Comparison of ENCODE assay signal across 17 cellular contexts in genomic region chr1:84841971-84842370, GRCh38. TPM values are rescaled to one million over a fixed set of nuclear protein-coding genes. Genes with fewer than 3 reads are reported as not detected.
DNase-seq lines count a peak whose midpoint lies in the region; ATAC-seq and TF ChIP-seq lines count a peak whose summit lies in the region.
"Had no signal": no experiment of that assay in that cellular context is flagged by ENCODE, and none has a peak within 500 bp of the region (broad histone marks: within the 10 kb centered on the region; RNA-seq: fewer than 3 reads in every experiment).

No MANE protein-coding gene starts in this region.

- in situ Hi-C loops in mammary epithelial cell (cut with MboI; ENCODE audit: low sequenced_read_pairs in 2 of 2), result no loop called here

- no peak overlapping the region for H3K4me3 Mint-ChIP-seq in MCF 10A (ENCODE audit: unreplicated experiment)
- H3K4me3 Mint-ChIP-seq in activated T-cell treated with anti-CD3 and anti-CD28 coated beads, Interleukin-2, amount 50 U/mL, for 72 hours, result no peak overlapping the region
- H3K4me3 Mint-ChIP-seq: CD4-positive, alpha-beta memory T cell; H9 had no signal

- H3K4me1 Mint-ChIP-seq in MCF 10A (ENCODE audit: insufficient read depth, unreplicated experiment), result peaks cover 32% of the 10 kb centered on the region
- peaks cover 1% of the 10 kb centered on the region for H3K4me1 Mint-ChIP-seq in activated T-cell treated with anti-CD3 and anti-CD28 coated beads, Interleukin-2, amount 50 U/mL, for 72 hours (ENCODE audit: low read depth)
- H3K4me1 Mint-ChIP-seq: IgD-negative memory B cell had no signal

- H3K79me2 ChIP-seq in mammary epithelial cell (ENCODE audit: insufficient read depth, low read length) (peaks cover 40% of the 10 kb centered on the region), smooth muscle cell (ENCODE audit: low read depth) (no peaks in the 10 kb centered on the region)

- WGBS in mammary epithelial cell (ENCODE audit: low coverage, missing lambda C conversion rate), result 46% methylated on average over 2 of the region's 2 CpGs
- WGBS in smooth muscle cell (ENCODE audit: low lambda C conversion rate), result 90% methylated on average over 2 of the region's 2 CpGs

- POLR2A ChIA-PET in MCF 10A (lab: Yijun Ruan, JAX), result interaction anchor here (0.6 to 1.9 kb wide), 8 partner anchors 8 to 435 kb away, joined by 3 to 13 read pairs (median 4); partner anchors contain the start of gene BCL10

- H3K4me3 ChIP-seq in mammary epithelial cell (replicated peaks in 1 of 3; ENCODE audit: insufficient read depth in 1 of 3, low read depth in 2 of 3, low read length in 3 of 3) (peak overlapping the region in 1 of 3 experiments; percentile 7), skin epidermis (no peak overlapping the region), smooth muscle cell (no peak overlapping the region)
- H3K4me3 ChIP-seq: A549 had no signal

- H4K20me1 ChIP-seq in mammary epithelial cell (ENCODE audit: insufficient read depth, low read length), result no peaks in the 10 kb centered on the region
- H4K20me1 ChIP-seq in smooth muscle cell (ENCODE audit: low read depth), result no peaks in the 10 kb centered on the region

- intact Hi-C loops in mammary epithelial cell (cut with micrococcal nuclease), result loop anchor here (1.0 to 10.0 kb wide), 2 partner anchors 12 to 147 kb away; partner anchors contain the start of gene SSX2IP
- intact Hi-C loops in MCF 10A (cut with micrococcal nuclease), result no loop called here

- no peaks in the 10 kb centered on the region for H3K9me3 Mint-ChIP-seq in MCF 10A (ENCODE audit: unreplicated experiment)
- peaks cover 0 to 7% of the 10 kb centered on the region in 2 donors for H3K9me3 Mint-ChIP-seq in activated T-cell treated with anti-CD3 and anti-CD28 coated beads, Interleukin-2, amount 50 U/mL, for 72 hours
- H3K9me3 Mint-ChIP-seq: H9, IgD-negative memory B cell had no signal

- BruUV-seq in mammary epithelial cell (replicated peaks; lab: Mats Ljungman, UMichigan) (TSS peak; percentile 77), MCF 10A (replicated peaks; lab: Mats Ljungman, UMichigan) (no TSS peak)

- dilution Hi-C loops in mammary epithelial cell (cut with HindIII; ENCODE audit: low sequenced_read_pairs), result no loop called here

- H3K27me3 Mint-ChIP-seq in MCF 10A (ENCODE audit: insufficient read depth, unreplicated experiment), result no peaks in the 10 kb centered on the region
- H3K27me3 Mint-ChIP-seq in activated T-cell treated with anti-CD3 and anti-CD28 coated beads, Interleukin-2, amount 50 U/mL, for 72 hours (ENCODE audit: low read depth), result no peaks in the 10 kb centered on the region
- H3K27me3 Mint-ChIP-seq: CD4-positive, alpha-beta memory T cell had no signal

- CTCF ChIA-PET in mammary epithelial cell (lab: Charles Lee; ENCODE audit: low non-redundant PET), result no interaction called here
- CTCF ChIA-PET in MCF 10A (lab: Yijun Ruan, JAX), result interaction anchor here (0.6 to 1.3 kb wide), 4 partner anchors 44 to 88 kb away, joined by 3 to 6 read pairs (median 3); no protein-coding TSS in a partner anchor

- H3K27ac ChIP-seq in mammary epithelial cell (ENCODE audit: insufficient read depth, low read depth, low read length), result peak overlapping the region; percentile 61
- H3K27ac ChIP-seq in skin epidermis, result peak overlapping the region in 15 of 21 experiments; percentile 7 to 80 (median 56)
- no peak overlapping the region for H3K27ac ChIP-seq in smooth muscle cell (ENCODE audit: low read depth)
- H3K27ac ChIP-seq: A549, C4-2B had no signal

- H3K9me3 ChIP-seq in mammary epithelial cell (replicated peaks; ENCODE audit: insufficient read depth, low read length), result no peaks in the 10 kb centered on the region
- H3K9me3 ChIP-seq in smooth muscle cell (replicated peaks; ENCODE audit: low read depth), result no peaks in the 10 kb centered on the region
- H3K9me3 ChIP-seq: A549 had no signal

- no peaks in the 10 kb centered on the region for H3F3A ChIP-seq in smooth muscle cell (ENCODE audit: low read depth)

- H3K4me1 ChIP-seq in mammary epithelial cell (ENCODE audit: insufficient read depth, low read length) (peaks cover 43% of the 10 kb centered on the region), smooth muscle cell (ENCODE audit: low read depth) (no peaks in the 10 kb centered on the region)
- H3K4me1 ChIP-seq: A549 had no signal

- H3K36me3 ChIP-seq in mammary epithelial cell (ENCODE audit: insufficient read depth, low read length), result no peaks in the 10 kb centered on the region
- H3K36me3 ChIP-seq in smooth muscle cell (ENCODE audit: low read depth), result no peaks in the 10 kb centered on the region

- TF ChIP-seq CTCF in mammary epithelial cell (conservative IDR thresholded peaks at IDR 0.05 in 1 of 2, IDR thresholded peaks at IDR 0.05 in 1 of 2; ENCODE audit: extremely low read depth in 1 of 2, insufficient read depth in 1 of 2, low read depth in 1 of 2, low read length in 2 of 2), result no peak
- TF ChIP-seq CTCF in MCF 10A (IDR thresholded peaks at IDR 0.05; ENCODE audit: unreplicated experiment), result no peak
- no peak for TF ChIP-seq CTCF in smooth muscle cell (IDR thresholded peaks at IDR 0.05; ENCODE audit: borderline replicate concordance, insufficient read depth, poor library complexity, severe bottlenecking)

- H3K27ac Mint-ChIP-seq in MCF 10A (ENCODE audit: low read depth, unreplicated experiment), result no peak overlapping the region
- H3K27ac Mint-ChIP-seq in activated T-cell treated with anti-CD3 and anti-CD28 coated beads, Interleukin-2, amount 50 U/mL, for 72 hours, result no peak overlapping the region
- H3K27ac Mint-ChIP-seq: CD4-positive, alpha-beta memory T cell; H9; IgD-negative memory B cell had no signal

- peak overlapping the region; percentile 44 for H2AFZ ChIP-seq in mammary epithelial cell (ENCODE audit: low read depth, low read length)
- H2AFZ ChIP-seq in smooth muscle cell (ENCODE audit: low read depth), result no peak overlapping the region

- peak; percentile 49 for ATAC-seq in esophagus mucosa
- ATAC-seq in activated T-cell treated with anti-CD3 and anti-CD28 coated beads, Interleukin-2, amount 50 U/mL, for 72 hours (replicated peaks in 1 of 2), result no peak
- ATAC-seq in HG02678 (IDR thresholded peaks at IDR 0.05; ENCODE audit: unreplicated experiment), result no peak
- ATAC-seq: A549, HepG2 had no signal

- no peaks in the 10 kb centered on the region for H3K27me3 ChIP-seq in mammary epithelial cell (ENCODE audit: insufficient read depth, low read length)
- no peaks in the 10 kb centered on the region for H3K27me3 ChIP-seq in smooth muscle cell (ENCODE audit: low read depth)

- peaks cover 6% of the 10 kb centered on the region for H3K36me3 Mint-ChIP-seq in MCF 10A (ENCODE audit: insufficient read depth, unreplicated experiment)
- no peaks in the 10 kb centered on the region for H3K36me3 Mint-ChIP-seq in activated T-cell treated with anti-CD3 and anti-CD28 coated beads, Interleukin-2, amount 50 U/mL, for 72 hours (ENCODE audit: insufficient read depth in 2 of 2)
- H3K36me3 Mint-ChIP-seq: CD4-positive, alpha-beta memory T cell had no signal

- H3K9ac ChIP-seq in mammary epithelial cell (ENCODE audit: insufficient read depth, low read length) (no peak overlapping the region), smooth muscle cell (ENCODE audit: low read depth) (no peak overlapping the region)

- H3K4me2 ChIP-seq in mammary epithelial cell (ENCODE audit: insufficient read depth, low read depth, low read length) (peak overlapping the region; percentile 79), smooth muscle cell (no peak overlapping the region)
- H3K4me2 ChIP-seq: A549 had no signal

- DNase-seq in mammary epithelial cell (no peak), MCF 10A (ENCODE audit: unreplicated experiment) (no peak), smooth muscle cell (lab: John Stamatoyannopoulos, UW; ENCODE audit: unreplicated experiment) (no peak)
- no peak for DNase-seq in activated T-cell treated with anti-CD3 and anti-CD28 coated beads, Interleukin-2, amount 50 U/mL, for 72 hours
- DNase-seq: AML-193; Calu3; CD4-positive, alpha-beta memory T cell; GF-D8; GOT3; H9 had no signal

RNA-seq across cellular contexts. Expression of gene LPAR3, which starts 51.0 kb away (rescaled TPM):
- total RNA-seq in mammary epithelial cell (10 to 100 TPM; 14.3 to 17.2 TPM), MCF 10A (2022) (1.0 and 1.1 TPM in 2 replicates), esophagus mucosa (20.6 TPM), smooth muscle cell (0.94 and 2.1 TPM in 2 replicates)
- polyA plus RNA-seq in mammary epithelial cell (32.7 TPM), smooth muscle cell (0.60 and 0.78 TPM in 2 replicates)
- polyA minus RNA-seq in mammary epithelial cell, result 66.6 TPM
- total RNA-seq in activated T-cell treated with anti-CD3 and anti-CD28 coated beads, Interleukin-2, amount 50 U/mL, for 72 hours, result under 1 TPM; 0.24 to 0.65 TPM
- total RNA-seq: HepG2 had no signal
- polyA plus RNA-seq: HepG2, IgD-negative memory B cell had no signal
